In genomic region chr9:68241683-68242082, GRCh38 we compare ENCODE assay signal across 8 cellular contexts. TPM values are rescaled to one million over a fixed set of nuclear protein-coding genes. Genes with fewer than 3 reads are reported as not detected.
DNase-seq lines count a peak whose midpoint lies in the region; ATAC-seq, FAIRE-seq and TF ChIP-seq lines count a peak whose summit lies in the region.
"Not testable (repeated sequence)": the region's sequence is repeated elsewhere in the genome, so short reads cannot be mapped to it uniquely, and the experiment has no call there.

ZNG1C (plus strand) TSS chr9:68241983; CDS start chr9:68242032, 49 bp downstream.

- not testable (repeated sequence) for H3K9me3 ChIP-seq in CD4-positive, alpha-beta T cell (ENCODE audit: control insufficient read depth, low read length); right lobe of liver; testis

- H3K9me3 Mint-ChIP-seq in CD4-positive, alpha-beta T cell; activated CD8-positive, alpha-beta T cell treated with anti-CD3 and anti-CD28 coated beads for 36 hours: not testable (repeated sequence)

- FAIRE-seq in bronchial epithelial cell (lab: Jason Lieb, UNC), result not testable (repeated sequence)

- H3K4me3 ChIP-seq in bronchial epithelial cell (ENCODE audit: low read depth, low read length); fibroblast of villous mesenchyme (ENCODE audit: low read depth, low read length); right lobe of liver; testis: not testable (repeated sequence)

- CTCF ChIA-PET in CD4-positive, alpha-beta T cell (lab: Charles Lee); activated CD8-positive, alpha-beta T cell treated with anti-CD3 and anti-CD28 coated beads for 36 hours (lab: Charles Lee): not testable (repeated sequence)

- intact Hi-C loops in CD4-positive, alpha-beta T cell (cut with DNase I, micrococcal nuclease); activated CD8-positive, alpha-beta T cell treated with anti-CD3 and anti-CD28 coated beads for 36 hours (cut with micrococcal nuclease); right lobe of liver (cut with DNase I); testis (cut with DNase I; ENCODE audit: low total_unique reads): not testable (repeated sequence)

- H3K36me3 ChIP-seq in bronchial epithelial cell (ENCODE audit: control insufficient read depth, insufficient read depth, low read length); right lobe of liver; testis (ENCODE audit: low read depth, missing control alignments): not testable (repeated sequence)

- not testable (repeated sequence) for H3K27ac Mint-ChIP-seq in CD4-positive, alpha-beta T cell; activated CD8-positive, alpha-beta T cell treated with anti-CD3 and anti-CD28 coated beads for 36 hours

- H3K4me1 ChIP-seq in right lobe of liver, testis: not testable (repeated sequence)

- H3K4me3 Mint-ChIP-seq in CD4-positive, alpha-beta T cell; activated CD8-positive, alpha-beta T cell treated with anti-CD3 and anti-CD28 coated beads for 36 hours: not testable (repeated sequence)

- TF ChIP-seq CTCF in CD4-positive, alpha-beta T cell (IDR thresholded peaks at IDR 0.05); activated CD8-positive, alpha-beta T cell treated with anti-CD3 and anti-CD28 coated beads for 36 hours (IDR thresholded peaks at IDR 0.05); bronchial epithelial cell (IDR thresholded peaks at IDR 0.05; ENCODE audit: insufficient read depth, low read length, severe bottlenecking); fibroblast of villous mesenchyme (IDR thresholded peaks at IDR 0.05; ENCODE audit: insufficient read depth, low read depth, low read length); right lobe of liver (IDR thresholded peaks at IDR 0.05); testis (IDR thresholded peaks at IDR 0.05): not testable (repeated sequence)

- POLR2A ChIA-PET in CD4-positive, alpha-beta T cell (lab: Charles Lee); activated CD8-positive, alpha-beta T cell treated with anti-CD3 and anti-CD28 coated beads for 36 hours (lab: Charles Lee): not testable (repeated sequence)

- no CpG with 5 or more reads among the region's 32 CpGs for WGBS in right lobe of liver (ENCODE audit: insufficient coverage, low coverage, low lambda C conversion rate, missing lambda C conversion rate)
- WGBS in testis, 2 donors, result no CpG with 5 or more reads among the region's 32 CpGs

- H3K27me3 ChIP-seq in CD4-positive, alpha-beta T cell (ENCODE audit: control insufficient read depth, insufficient read depth, low read length); bronchial epithelial cell (ENCODE audit: control insufficient read depth, insufficient read depth, low read length); right lobe of liver; testis: not testable (repeated sequence)

- not testable (repeated sequence) for H3K27me3 Mint-ChIP-seq in CD4-positive, alpha-beta T cell; activated CD8-positive, alpha-beta T cell treated with anti-CD3 and anti-CD28 coated beads for 36 hours

- H3K36me3 Mint-ChIP-seq in CD4-positive, alpha-beta T cell (ENCODE audit: low read depth); activated CD8-positive, alpha-beta T cell treated with anti-CD3 and anti-CD28 coated beads for 36 hours (ENCODE audit: low read depth): not testable (repeated sequence)

- not testable (repeated sequence) for ATAC-seq in CD4-positive, alpha-beta T cell (ENCODE audit: poor library complexity); activated CD8-positive, alpha-beta T cell treated with anti-CD3 and anti-CD28 coated beads for 36 hours; right lobe of liver

- H3K27ac ChIP-seq in CD4-positive, alpha-beta T cell (ENCODE audit: low read depth, low read length); right lobe of liver; testis: not testable (repeated sequence)

- TF ChIP-seq POLR2A in right lobe of liver (IDR thresholded peaks at IDR 0.05); testis (IDR thresholded peaks at IDR 0.05): not testable (repeated sequence)

- H3K4me1 Mint-ChIP-seq in CD4-positive, alpha-beta T cell (ENCODE audit: low read depth); activated CD8-positive, alpha-beta T cell treated with anti-CD3 and anti-CD28 coated beads for 36 hours (ENCODE audit: low read depth): not testable (repeated sequence)

- not testable (repeated sequence) for DNase-seq in CD4-positive, alpha-beta T cell; NCI-H460 (ENCODE audit: extremely low read depth, low read depth); activated CD8-positive, alpha-beta T cell treated with anti-CD3 and anti-CD28 coated beads for 36 hours; bronchial epithelial cell (ENCODE audit: low read depth); fibroblast of villous mesenchyme (ENCODE audit: low read depth); right lobe of liver; occipital lobe (lab: John Stamatoyannopoulos, UW); testis

RNA-seq across cellular contexts. Expression of gene ZNG1C, which starts in this region (rescaled TPM):
- total RNA-seq in CD4-positive, alpha-beta T cell, result 10 to 100 TPM; 27.6 to 29.7 TPM
- total RNA-seq in NCI-H460 (2014; rRNA removed; shearing (Covaris generic)), result 50.9 and 54.8 TPM in 2 replicates
- 85.1 and 108 TPM in 2 replicates for polyA plus RNA-seq in NCI-H460 (2014; cell fraction: nucleus; rRNA removed)
- total RNA-seq in activated CD8-positive, alpha-beta T cell treated with anti-CD3 and anti-CD28 coated beads for 36 hours, result 10 to 100 TPM; 43.7 to 57.8 TPM
- 23.2 and 36.1 TPM in 2 replicates for total RNA-seq in bronchial epithelial cell
- 17.7 and 21.6 TPM in 2 replicates for total RNA-seq in fibroblast of villous mesenchyme
- 10 to 100 TPM; 14.2 to 19.8 (median 17.9) TPM for total RNA-seq in right lobe of liver
- total RNA-seq in occipital lobe, result 34.2 TPM
- 10 to 100 TPM; 39.0 to 47.5 TPM for total RNA-seq in testis
- polyA plus RNA-seq in testis (ENCODE audit: insufficient read depth, low read depth, low replicate concordance), result 26.7 TPM
